ENCODE assay signal across 1 cellular context in the genomic region with DNA sequence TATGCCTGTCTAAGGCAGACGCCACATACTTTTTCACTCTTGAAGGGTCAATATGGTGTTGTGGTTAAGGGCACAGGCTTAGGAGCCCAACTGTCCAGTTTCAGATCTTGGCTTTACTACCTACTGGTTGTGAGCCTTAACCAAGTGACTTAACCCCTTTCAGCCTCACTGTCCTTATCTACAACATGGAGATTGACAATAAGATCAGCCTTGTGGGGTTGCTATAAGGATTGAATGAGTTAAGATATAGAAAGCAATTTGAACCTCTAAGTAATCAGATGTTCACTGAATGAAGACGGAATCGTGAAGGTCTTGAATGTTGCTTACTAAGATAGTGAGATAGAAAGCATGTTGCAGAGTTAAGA.
TF ChIP-seq lines count a peak whose summit lies in the region.

No MANE protein-coding gene starts in this region.

TF ChIP-seq in GM23338, 12 proteins besides CTCF, POLR2A, EP300 and RAD21 (continued from another document):
- TF ChIP-seq, protein P1, sequence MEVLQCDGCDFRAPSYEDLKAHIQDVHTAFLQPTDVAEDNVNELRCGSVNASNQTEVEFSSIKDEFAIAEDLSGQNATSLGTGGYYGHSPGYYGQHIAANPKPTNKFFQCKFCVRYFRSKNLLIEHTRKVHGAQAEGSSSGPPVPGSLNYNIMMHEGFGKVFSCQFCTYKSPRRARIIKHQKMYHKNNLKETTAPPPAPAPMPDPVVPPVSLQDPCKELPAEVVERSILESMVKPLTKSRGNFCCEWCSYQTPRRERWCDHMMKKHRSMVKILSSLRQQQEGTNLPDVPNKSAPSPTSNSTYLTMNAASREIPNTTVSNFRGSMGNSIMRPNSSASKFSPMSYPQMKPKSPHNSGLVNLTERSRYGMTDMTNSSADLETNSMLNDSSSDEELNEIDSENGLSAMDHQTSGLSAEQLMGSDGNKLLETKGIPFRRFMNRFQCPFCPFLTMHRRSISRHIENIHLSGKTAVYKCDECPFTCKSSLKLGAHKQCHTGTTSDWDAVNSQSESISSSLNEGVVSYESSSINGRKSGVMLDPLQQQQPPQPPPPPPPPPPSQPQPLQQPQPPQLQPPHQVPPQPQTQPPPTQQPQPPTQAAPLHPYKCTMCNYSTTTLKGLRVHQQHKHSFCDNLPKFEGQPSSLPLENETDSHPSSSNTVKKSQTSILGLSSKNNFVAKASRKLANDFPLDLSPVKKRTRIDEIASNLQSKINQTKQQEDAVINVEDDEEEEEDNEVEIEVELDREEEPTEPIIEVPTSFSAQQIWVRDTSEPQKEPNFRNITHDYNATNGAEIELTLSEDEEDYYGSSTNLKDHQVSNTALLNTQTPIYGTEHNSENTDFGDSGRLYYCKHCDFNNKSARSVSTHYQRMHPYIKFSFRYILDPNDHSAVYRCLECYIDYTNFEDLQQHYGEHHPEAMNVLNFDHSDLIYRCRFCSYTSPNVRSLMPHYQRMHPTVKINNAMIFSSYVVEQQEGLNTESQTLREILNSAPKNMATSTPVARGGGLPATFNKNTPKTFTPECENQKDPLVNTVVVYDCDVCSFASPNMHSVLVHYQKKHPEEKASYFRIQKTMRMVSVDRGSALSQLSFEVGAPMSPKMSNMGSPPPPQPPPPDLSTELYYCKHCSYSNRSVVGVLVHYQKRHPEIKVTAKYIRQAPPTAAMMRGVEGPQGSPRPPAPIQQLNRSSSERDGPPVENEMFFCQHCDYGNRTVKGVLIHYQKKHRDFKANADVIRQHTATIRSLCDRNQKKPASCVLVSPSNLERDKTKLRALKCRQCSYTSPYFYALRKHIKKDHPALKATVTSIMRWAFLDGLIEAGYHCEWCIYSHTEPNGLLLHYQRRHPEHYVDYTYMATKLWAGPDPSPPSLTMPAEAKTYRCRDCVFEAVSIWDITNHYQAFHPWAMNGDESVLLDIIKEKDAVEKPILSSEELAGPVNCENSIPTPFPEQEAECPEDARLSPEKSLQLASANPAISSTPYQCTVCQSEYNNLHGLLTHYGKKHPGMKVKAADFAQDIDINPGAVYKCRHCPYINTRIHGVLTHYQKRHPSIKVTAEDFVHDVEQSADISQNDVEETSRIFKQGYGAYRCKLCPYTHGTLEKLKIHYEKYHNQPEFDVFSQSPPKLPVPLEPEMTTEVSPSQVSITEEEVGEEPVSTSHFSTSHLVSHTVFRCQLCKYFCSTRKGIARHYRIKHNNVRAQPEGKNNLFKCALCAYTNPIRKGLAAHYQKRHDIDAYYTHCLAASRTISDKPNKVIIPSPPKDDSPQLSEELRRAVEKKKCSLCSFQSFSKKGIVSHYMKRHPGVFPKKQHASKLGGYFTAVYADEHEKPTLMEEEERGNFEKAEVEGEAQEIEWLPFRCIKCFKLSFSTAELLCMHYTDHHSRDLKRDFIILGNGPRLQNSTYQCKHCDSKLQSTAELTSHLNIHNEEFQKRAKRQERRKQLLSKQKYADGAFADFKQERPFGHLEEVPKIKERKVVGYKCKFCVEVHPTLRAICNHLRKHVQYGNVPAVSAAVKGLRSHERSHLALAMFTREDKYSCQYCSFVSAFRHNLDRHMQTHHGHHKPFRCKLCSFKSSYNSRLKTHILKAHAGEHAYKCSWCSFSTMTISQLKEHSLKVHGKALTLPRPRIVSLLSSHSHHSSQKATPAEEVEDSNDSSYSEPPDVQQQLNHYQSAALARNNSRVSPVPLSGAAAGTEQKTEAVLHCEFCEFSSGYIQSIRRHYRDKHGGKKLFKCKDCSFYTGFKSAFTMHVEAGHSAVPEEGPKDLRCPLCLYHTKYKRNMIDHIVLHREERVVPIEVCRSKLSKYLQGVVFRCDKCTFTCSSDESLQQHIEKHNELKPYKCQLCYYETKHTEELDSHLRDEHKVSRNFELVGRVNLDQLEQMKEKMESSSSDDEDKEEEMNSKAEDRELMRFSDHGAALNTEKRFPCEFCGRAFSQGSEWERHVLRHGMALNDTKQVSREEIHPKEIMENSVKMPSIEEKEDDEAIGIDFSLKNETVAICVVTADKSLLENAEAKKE (CRISPR knock-in tag; IDR thresholded peaks at IDR 0.05), result no peak
- TF ChIP-seq JUNB (IDR thresholded peaks at IDR 0.05; ENCODE audit: unreplicated experiment), result no peak
- no peak for TF ChIP-seq ZNF114 (CRISPR knock-in tag; IDR thresholded peaks at IDR 0.05)
- TF ChIP-seq NANOG (IDR thresholded peaks at IDR 0.05; ENCODE audit: borderline replicate concordance), result no peak
- TF ChIP-seq POLR2AphosphoS5 (IDR thresholded peaks at IDR 0.05; ENCODE audit: low read depth), result no peak
- TF ChIP-seq EZH2phosphoT487 (IDR thresholded peaks at IDR 0.05; ENCODE audit: unreplicated experiment), result no peak
- TF ChIP-seq, protein P2, sequence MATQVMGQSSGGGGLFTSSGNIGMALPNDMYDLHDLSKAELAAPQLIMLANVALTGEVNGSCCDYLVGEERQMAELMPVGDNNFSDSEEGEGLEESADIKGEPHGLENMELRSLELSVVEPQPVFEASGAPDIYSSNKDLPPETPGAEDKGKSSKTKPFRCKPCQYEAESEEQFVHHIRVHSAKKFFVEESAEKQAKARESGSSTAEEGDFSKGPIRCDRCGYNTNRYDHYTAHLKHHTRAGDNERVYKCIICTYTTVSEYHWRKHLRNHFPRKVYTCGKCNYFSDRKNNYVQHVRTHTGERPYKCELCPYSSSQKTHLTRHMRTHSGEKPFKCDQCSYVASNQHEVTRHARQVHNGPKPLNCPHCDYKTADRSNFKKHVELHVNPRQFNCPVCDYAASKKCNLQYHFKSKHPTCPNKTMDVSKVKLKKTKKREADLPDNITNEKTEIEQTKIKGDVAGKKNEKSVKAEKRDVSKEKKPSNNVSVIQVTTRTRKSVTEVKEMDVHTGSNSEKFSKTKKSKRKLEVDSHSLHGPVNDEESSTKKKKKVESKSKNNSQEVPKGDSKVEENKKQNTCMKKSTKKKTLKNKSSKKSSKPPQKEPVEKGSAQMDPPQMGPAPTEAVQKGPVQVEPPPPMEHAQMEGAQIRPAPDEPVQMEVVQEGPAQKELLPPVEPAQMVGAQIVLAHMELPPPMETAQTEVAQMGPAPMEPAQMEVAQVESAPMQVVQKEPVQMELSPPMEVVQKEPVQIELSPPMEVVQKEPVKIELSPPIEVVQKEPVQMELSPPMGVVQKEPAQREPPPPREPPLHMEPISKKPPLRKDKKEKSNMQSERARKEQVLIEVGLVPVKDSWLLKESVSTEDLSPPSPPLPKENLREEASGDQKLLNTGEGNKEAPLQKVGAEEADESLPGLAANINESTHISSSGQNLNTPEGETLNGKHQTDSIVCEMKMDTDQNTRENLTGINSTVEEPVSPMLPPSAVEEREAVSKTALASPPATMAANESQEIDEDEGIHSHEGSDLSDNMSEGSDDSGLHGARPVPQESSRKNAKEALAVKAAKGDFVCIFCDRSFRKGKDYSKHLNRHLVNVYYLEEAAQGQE (IDR thresholded peaks at IDR 0.05; ENCODE audit: unreplicated experiment), result no peak
